ENCODE assay signal across 11 cellular contexts in the genomic region with DNA sequence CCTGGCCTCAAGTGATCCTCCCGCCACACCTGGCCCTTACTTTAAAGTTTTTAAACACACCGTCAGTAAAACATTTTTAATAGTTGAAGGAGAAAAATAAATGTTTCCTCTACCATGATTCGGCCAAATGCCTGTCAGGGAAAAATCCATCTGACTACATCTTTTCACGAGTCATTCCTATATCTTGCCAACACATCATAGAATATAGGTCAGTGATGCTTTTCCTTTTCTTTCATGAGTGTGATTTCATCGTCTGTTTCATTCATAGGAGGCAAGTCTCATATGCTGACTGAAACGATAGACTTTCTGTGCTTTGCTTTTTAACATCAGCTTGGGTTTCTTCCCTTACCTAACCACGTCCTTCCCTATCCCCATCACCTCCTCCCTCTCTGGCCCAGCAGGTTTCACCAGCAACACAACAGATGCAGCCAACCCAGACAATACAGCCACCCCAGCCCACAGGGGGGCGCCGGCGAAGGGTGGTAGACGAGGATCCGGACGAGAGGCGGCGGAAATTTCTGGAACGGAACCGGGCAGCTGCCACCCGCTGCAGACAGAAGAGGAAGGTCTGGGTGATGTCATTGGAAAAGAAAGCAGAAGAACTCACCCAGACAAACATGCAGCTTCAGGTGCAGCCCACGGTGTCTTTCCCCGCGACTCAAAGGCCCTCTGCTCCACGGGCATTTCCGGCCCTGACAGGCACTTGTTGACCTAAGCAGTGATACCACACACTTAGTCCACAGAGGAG.
DNase-seq lines count a peak whose midpoint lies in the region; ATAC-seq lines count a peak whose summit lies in the region.
"Had no signal": no experiment of that assay in that cellular context is flagged by ENCODE, and none has a peak within 500 bp of the region (broad histone marks: within the 10 kb centered on the region; RNA-seq: fewer than 3 reads in every experiment).

No MANE protein-coding gene starts in this region.

- H3K4me1 Mint-ChIP-seq in activated T-helper 2 cell treated with anti-CD3 and anti-CD28 coated beads, Interferon-gamma antibody, Interleukin-2, Interleukin-4, amounts not matched to agents 10 μg/mL and 5 μg/mL and 100 μg/mL, durations not matched to agents 14 hours and 24 hours and 36 hours (ENCODE audit: low read depth) = no peaks in the 10 kb centered on the region

- intact Hi-C loops in activated T-helper 2 cell treated with anti-CD3 and anti-CD28 coated beads, Interferon-gamma antibody, Interleukin-2, Interleukin-4, amounts not matched to agents 10 μg/mL and 5 μg/mL and 100 μg/mL, durations not matched to agents 14 hours and 24 hours and 36 hours (cut with micrococcal nuclease) = no loop called here

- peak overlapping the region; percentile 24 for H3K27ac ChIP-seq in cingulate gyrus (ENCODE audit: low read depth, low read length)
- H3K27ac ChIP-seq: PC-9, psoas muscle had no signal

- H3K27me3 Mint-ChIP-seq in activated T-helper 2 cell treated with anti-CD3 and anti-CD28 coated beads, Interferon-gamma antibody, Interleukin-2, Interleukin-4, amounts not matched to agents 10 μg/mL and 5 μg/mL and 100 μg/mL, durations not matched to agents 14 hours and 24 hours and 36 hours (ENCODE audit: low read depth) = no peaks in the 10 kb centered on the region

- no peaks in the 10 kb centered on the region for H3K9me3 Mint-ChIP-seq in activated T-helper 2 cell treated with anti-CD3 and anti-CD28 coated beads, Interferon-gamma antibody, Interleukin-2, Interleukin-4, amounts not matched to agents 10 μg/mL and 5 μg/mL and 100 μg/mL, durations not matched to agents 14 hours and 24 hours and 36 hours

- H3K4me3 Mint-ChIP-seq in activated T-helper 2 cell treated with anti-CD3 and anti-CD28 coated beads, Interferon-gamma antibody, Interleukin-2, Interleukin-4, amounts not matched to agents 10 μg/mL and 5 μg/mL and 100 μg/mL, durations not matched to agents 14 hours and 24 hours and 36 hours (ENCODE audit: low read depth) = no peak overlapping the region
- H3K4me3 Mint-ChIP-seq: activated CD8-positive, alpha-beta T cell treated with anti-CD3 and anti-CD28 coated beads, Interleukin-2, amount 10 ng/mL, durations not matched to agents 7 days and 5 days had no signal

- DNase-seq in LHCN-M2 (ENCODE audit: low read depth) = peak; percentile 66
- DNase-seq in pons (ENCODE audit: low spot score) = peak; percentile 47
- DNase-seq in activated T-helper 2 cell treated with anti-CD3 and anti-CD28 coated beads, Interferon-gamma antibody, Interleukin-2, Interleukin-4, amounts not matched to agents 10 μg/mL and 5 μg/mL and 100 μg/mL, durations not matched to agents 14 hours and 24 hours and 36 hours (ENCODE audit: low spot score) = no peak
- DNase-seq in occipital lobe (lab: John Stamatoyannopoulos, UW) = no peak
- no peak for DNase-seq in NCI-H128 (lab: John Stamatoyannopoulos, UW; ENCODE audit: unreplicated experiment)
- DNase-seq: activated CD8-positive, alpha-beta T cell treated with anti-CD3 and anti-CD28 coated beads, Interleukin-2, amount 10 ng/mL, durations not matched to agents 7 days and 5 days; PC-9 had no signal

- ATAC-seq in GM18511 (IDR thresholded peaks at IDR 0.05; ENCODE audit: unreplicated experiment) (peak; percentile 78), GM18858 (IDR thresholded peaks at IDR 0.05; ENCODE audit: unreplicated experiment) (no peak)
- ATAC-seq: activated CD8-positive, alpha-beta T cell treated with anti-CD3 and anti-CD28 coated beads, Interleukin-2, amount 10 ng/mL, durations not matched to agents 7 days and 5 days; psoas muscle had no signal

- H3K36me3 Mint-ChIP-seq in activated T-helper 2 cell treated with anti-CD3 and anti-CD28 coated beads, Interferon-gamma antibody, Interleukin-2, Interleukin-4, amounts not matched to agents 10 μg/mL and 5 μg/mL and 100 μg/mL, durations not matched to agents 14 hours and 24 hours and 36 hours (ENCODE audit: low read depth) = no peaks in the 10 kb centered on the region

- no peak overlapping the region for H3K27ac Mint-ChIP-seq in activated T-helper 2 cell treated with anti-CD3 and anti-CD28 coated beads, Interferon-gamma antibody, Interleukin-2, Interleukin-4, amounts not matched to agents 10 μg/mL and 5 μg/mL and 100 μg/mL, durations not matched to agents 14 hours and 24 hours and 36 hours
- H3K27ac Mint-ChIP-seq: activated CD8-positive, alpha-beta T cell treated with anti-CD3 and anti-CD28 coated beads, Interleukin-2, amount 10 ng/mL, durations not matched to agents 7 days and 5 days had no signal

Comparison
In these comparisons a context has a peak if more than half of its experiments do, and no peak if none do; other contexts are left out.
1. DNase-seq: peak in LHCN-M2 (single experiment) and pons (single experiment); none in activated T-helper 2 cell treated with anti-CD3 and anti-CD28 coated beads, Interferon-gamma antibody, Interleukin-2, Interleukin-4, amounts not matched to agents 10 μg/mL and 5 μg/mL and 100 μg/mL, durations not matched to agents 14 hours and 24 hours and 36 hours (single experiment), occipital lobe (single experiment) and NCI-H128 (single experiment).